9 cellular contexts compared by ENCODE assay signal in the genomic region with DNA sequence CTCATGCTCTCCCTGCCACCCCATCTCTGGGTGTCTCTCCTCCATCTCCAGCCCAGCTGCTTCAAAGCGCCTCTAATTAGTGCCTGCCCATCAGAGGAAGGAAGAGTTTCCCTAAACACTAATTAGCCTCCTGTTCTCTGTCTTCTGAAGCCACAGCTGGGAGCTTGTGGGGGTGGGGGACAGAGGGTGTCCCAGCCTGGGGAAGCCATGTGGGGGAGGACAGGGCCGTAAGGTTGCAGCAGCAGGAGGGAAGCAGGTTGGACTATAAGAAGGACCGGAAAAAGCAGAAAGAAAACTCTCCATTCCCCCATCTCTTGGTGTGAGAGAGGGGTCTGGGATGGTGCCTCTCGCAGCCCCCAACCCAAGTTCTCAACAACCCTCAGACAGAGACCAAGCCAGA. TPM values are rescaled to one million over a fixed set of nuclear protein-coding genes. Genes with fewer than 3 reads are reported as not detected.
A peak's percentile ranks its signal among the peaks of the same experiment; 100 is the strongest.
DNase-seq lines count a peak whose midpoint lies in the region; ATAC-seq, FAIRE-seq and TF ChIP-seq lines count a peak whose summit lies in the region.
"Had no signal": no experiment of that assay in that cellular context is flagged by ENCODE, and none has a peak within 500 bp of the region (broad histone marks: within the 10 kb centered on the region; RNA-seq: fewer than 3 reads in every experiment).

No MANE protein-coding gene starts in this region.

- H3K4me3 ChIP-seq in Karpas-422 (ENCODE audit: low read length) (no peak overlapping the region; the same call in 1 of the 2 replicates), dorsolateral prefrontal cortex (peak overlapping the region in 11 of 59 donors; percentile 2 to 44 (median 22)), skeletal muscle satellite cell (ENCODE audit: low read length) (no peak overlapping the region), stomach (no peak overlapping the region)

- H3K9me2 ChIP-seq in Karpas-422 (replicated peaks; ENCODE audit: insufficient read depth, low read length), result no peaks in the 10 kb centered on the region

- H3K36me3 ChIP-seq in Karpas-422 (ENCODE audit: insufficient read depth, low read length), result no peaks in the 10 kb centered on the region
- no peaks in the 10 kb centered on the region for H3K36me3 ChIP-seq in skeletal muscle satellite cell (ENCODE audit: insufficient read depth, low read length)
- no peaks in the 10 kb centered on the region for H3K36me3 ChIP-seq in stomach

- H3K27ac Mint-ChIP-seq in activated CD8-positive, alpha-beta T cell treated with anti-CD3 and anti-CD28 coated beads, Interleukin-2, amount 10 ng/mL, durations not matched to agents 7 days and 5 days, result peak overlapping the region; percentile 17
- no peak overlapping the region for H3K27ac Mint-ChIP-seq in activated CD8-positive, alpha-beta T cell treated with anti-CD3 and anti-CD28 coated beads for 36 hours

- no peak for ATAC-seq in activated CD8-positive, alpha-beta T cell treated with anti-CD3 and anti-CD28 coated beads, Interleukin-2, amount 10 ng/mL, durations not matched to agents 7 days and 5 days
- ATAC-seq in activated CD8-positive, alpha-beta T cell treated with anti-CD3 and anti-CD28 coated beads for 36 hours, result no peak

- no peak for TF ChIP-seq CTCF in activated CD8-positive, alpha-beta T cell treated with anti-CD3 and anti-CD28 coated beads for 36 hours (IDR thresholded peaks at IDR 0.05)
- no peak for TF ChIP-seq CTCF in dorsolateral prefrontal cortex (IDR thresholded peaks at IDR 0.05 in 54 of 56, conservative IDR thresholded peaks at IDR 0.05 in 2 of 56; ENCODE audit: low read depth in 1 of 56, partially characterized antibody in 56 of 56)
- no peak for TF ChIP-seq CTCF in stomach (IDR thresholded peaks at IDR 0.05)

- peaks cover 45% of the 10 kb centered on the region for H3K4me1 Mint-ChIP-seq in activated CD8-positive, alpha-beta T cell treated with anti-CD3 and anti-CD28 coated beads, Interleukin-2, amount 10 ng/mL, durations not matched to agents 7 days and 5 days (ENCODE audit: low read depth)
- H3K4me1 Mint-ChIP-seq in activated CD8-positive, alpha-beta T cell treated with anti-CD3 and anti-CD28 coated beads for 36 hours (ENCODE audit: low read depth), result peaks cover 40% of the 10 kb centered on the region

- H3K4me2 ChIP-seq in Karpas-422 (ENCODE audit: low read depth, low read length, poor library complexity, severe bottlenecking) (peak overlapping the region; percentile 22), skeletal muscle satellite cell (ENCODE audit: low read length) (peak overlapping the region; percentile 38)

- peak overlapping the region; percentile 36 for H3K4me3 Mint-ChIP-seq in activated CD8-positive, alpha-beta T cell treated with anti-CD3 and anti-CD28 coated beads, Interleukin-2, amount 10 ng/mL, durations not matched to agents 7 days and 5 days
- no peak overlapping the region for H3K4me3 Mint-ChIP-seq in activated CD8-positive, alpha-beta T cell treated with anti-CD3 and anti-CD28 coated beads for 36 hours

- DNase-seq in activated CD8-positive, alpha-beta T cell treated with anti-CD3 and anti-CD28 coated beads, Interleukin-2, amount 10 ng/mL, durations not matched to agents 7 days and 5 days, result no peak
- DNase-seq in activated CD8-positive, alpha-beta T cell treated with anti-CD3 and anti-CD28 coated beads for 36 hours, result no peak
- DNase-seq in Karpas-422 (no peak), dorsolateral prefrontal cortex (no peak), GM12892 (ENCODE audit: insufficient read length) (no peak), stomach (no peak), NCI-H2107 treated with DMSO at 0.1 percent for 48 hours (lab: John Stamatoyannopoulos, UW; ENCODE audit: unreplicated experiment) (no peak)

- peak overlapping the region; percentile 46; the same call in 1 of the 2 replicates for H3K9ac ChIP-seq in Karpas-422 (ENCODE audit: low read length)
- no peak overlapping the region for H3K9ac ChIP-seq in skeletal muscle satellite cell (ENCODE audit: low read depth, low read length)

- no peak overlapping the region for H2AFZ ChIP-seq in Karpas-422 (ENCODE audit: low read length)

- H3K36me3 Mint-ChIP-seq in activated CD8-positive, alpha-beta T cell treated with anti-CD3 and anti-CD28 coated beads, Interleukin-2, amount 10 ng/mL, durations not matched to agents 7 days and 5 days (ENCODE audit: low read depth), result peaks cover 2% of the 10 kb centered on the region
- peaks cover 4% of the 10 kb centered on the region for H3K36me3 Mint-ChIP-seq in activated CD8-positive, alpha-beta T cell treated with anti-CD3 and anti-CD28 coated beads for 36 hours (ENCODE audit: low read depth)

- no peak for TF ChIP-seq POLR2A in GM12892 (IDR thresholded peaks at IDR 0.05; ENCODE audit: low read depth, low read length)
- no peak for TF ChIP-seq POLR2A in stomach (IDR thresholded peaks at IDR 0.05)

- H3K27me3 ChIP-seq in Karpas-422 (ENCODE audit: low read length) (no peaks in the 10 kb centered on the region), dorsolateral prefrontal cortex (peaks cover 0 to 53% (median 7%) of the 10 kb centered on the region in 45 donors), skeletal muscle satellite cell (ENCODE audit: control insufficient read depth, insufficient read depth, low read length) (peaks cover 84% of the 10 kb centered on the region), stomach (peaks cover 21 to 100% (median 89%) of the 10 kb centered on the region in 3 donors)

- intact Hi-C loops in activated CD8-positive, alpha-beta T cell treated with anti-CD3 and anti-CD28 coated beads for 36 hours (cut with micrococcal nuclease), result no loop called here
- intact Hi-C loops in dorsolateral prefrontal cortex (cut with DNase I) (no loop called here), stomach (cut with DNase I; ENCODE audit: low total_unique reads) (no loop called here)

- CTCF ChIA-PET in activated CD8-positive, alpha-beta T cell treated with anti-CD3 and anti-CD28 coated beads, Interleukin-2, amount 10 ng/mL, durations not matched to agents 7 days and 5 days (lab: Charles Lee), result interaction anchor here (1.1 to 3.6 kb wide), 4 partner anchors 10 to 255 kb away, joined by 3 to 28 read pairs (median 4); no protein-coding TSS in a partner anchor
- CTCF ChIA-PET in activated CD8-positive, alpha-beta T cell treated with anti-CD3 and anti-CD28 coated beads for 36 hours (lab: Charles Lee), result interaction anchor here (1.1 to 2.6 kb wide), 5 partner anchors 9 to 38 kb away, joined by 3 to 20 read pairs (median 9); a partner anchor contains a TSS

- H3K27ac ChIP-seq in Karpas-422 (ENCODE audit: low read length) (no peak overlapping the region), dorsolateral prefrontal cortex (peak overlapping the region in 30 of 59 donors; percentile 13 to 83 (median 63)), stomach (no peak overlapping the region)
- H3K27ac ChIP-seq: C4-2B had no signal

- H3K9me3 Mint-ChIP-seq in activated CD8-positive, alpha-beta T cell treated with anti-CD3 and anti-CD28 coated beads, Interleukin-2, amount 10 ng/mL, durations not matched to agents 7 days and 5 days (ENCODE audit: insufficient read depth), result no peaks in the 10 kb centered on the region
- peaks cover 4% of the 10 kb centered on the region for H3K9me3 Mint-ChIP-seq in activated CD8-positive, alpha-beta T cell treated with anti-CD3 and anti-CD28 coated beads for 36 hours

- H3K4me1 ChIP-seq in Karpas-422 (ENCODE audit: low read length) (peaks cover 5% of the 10 kb centered on the region), skeletal muscle satellite cell (ENCODE audit: control insufficient read depth, insufficient read depth, low read length) (peaks cover 9% of the 10 kb centered on the region), stomach (peaks cover 20 to 32% (median 24%) of the 10 kb centered on the region in 4 donors)

- H3K27me3 Mint-ChIP-seq in activated CD8-positive, alpha-beta T cell treated with anti-CD3 and anti-CD28 coated beads, Interleukin-2, amount 10 ng/mL, durations not matched to agents 7 days and 5 days (ENCODE audit: low read depth), result peaks cover 63% of the 10 kb centered on the region
- peaks cover 64% of the 10 kb centered on the region for H3K27me3 Mint-ChIP-seq in activated CD8-positive, alpha-beta T cell treated with anti-CD3 and anti-CD28 coated beads for 36 hours

- 46 to 58% (median 50%) methylated on average over 4 of the region's 4 CpGs for whole genome bisulfite sequencing in stomach, 5 donors

- no peak for TF ChIP-seq EP300 in stomach (IDR thresholded peaks at IDR 0.05)

- H3K79me2 ChIP-seq in Karpas-422 (ENCODE audit: low read length), result no peaks in the 10 kb centered on the region

- no peaks in the 10 kb centered on the region for H4K20me1 ChIP-seq in Karpas-422 (ENCODE audit: insufficient read depth, low read depth, low read length)

- H3K9me3 ChIP-seq in Karpas-422 (ENCODE audit: low read length), result no peaks in the 10 kb centered on the region
- H3K9me3 ChIP-seq in skeletal muscle satellite cell (replicated peaks; ENCODE audit: low read length), result no peaks in the 10 kb centered on the region
- peaks cover 0 to 8% (median 2%) of the 10 kb centered on the region in 4 donors for H3K9me3 ChIP-seq in stomach

- FAIRE-seq in GM12892 (lab: Jason Lieb, UNC), result no peak

- POLR2A ChIA-PET in activated CD8-positive, alpha-beta T cell treated with anti-CD3 and anti-CD28 coated beads, Interleukin-2, amount 10 ng/mL, durations not matched to agents 7 days and 5 days (lab: Charles Lee), result interaction anchor here (0.9 kb wide), 1 partner anchor 165 kb away, joined by 3 read pairs; no protein-coding TSS in a partner anchor
- POLR2A ChIA-PET in activated CD8-positive, alpha-beta T cell treated with anti-CD3 and anti-CD28 coated beads for 36 hours (lab: Charles Lee), result no interaction called here

RNA-seq across cellular contexts. Expression of a gene that starts 26.2 kb away (rescaled TPM):
- under 1 TPM; 0.05 to 0.44 TPM for total RNA-seq in activated CD8-positive, alpha-beta T cell treated with anti-CD3 and anti-CD28 coated beads, Interleukin-2, amount 10 ng/mL, durations not matched to agents 7 days and 5 days
- total RNA-seq in activated CD8-positive, alpha-beta T cell treated with anti-CD3 and anti-CD28 coated beads for 36 hours, result under 1 TPM; 0.18 to 0.43 TPM
- 0.22 TPM in 1 of 2 replicates, not detected in the other for total RNA-seq in Karpas-422 (2014; rRNA removed; shearing (Covaris generic); ENCODE audit: low replicate concordance)
- total RNA-seq in dorsolateral prefrontal cortex (100 to 1,000 TPM in 69 of 120 experiments, 10 to 100 TPM in 51; 22.2 to 179 (median 105) TPM), stomach (10 to 100 TPM in 1 of 5 donors, 1 to 10 TPM in 3, under 1 TPM in 1; 0.73 to 17.9 (median 6.4) TPM)
- under 0.01 TPM in 1 of 2 replicates, not detected in the other for total RNA-seq in skeletal muscle satellite cell (2012; rRNA removed)
- polyA plus RNA-seq in GM12892 (2012; ENCODE audit: missing spikeins), result 0.04 TPM
- under 1 TPM; 0.12 to 0.60 (median 0.46) TPM for polyA plus RNA-seq in stomach

RNA-seq across cellular contexts. Expression of a gene that starts 26.2 kb away (rescaled TPM):
- total RNA-seq in activated CD8-positive, alpha-beta T cell treated with anti-CD3 and anti-CD28 coated beads, Interleukin-2, amount 10 ng/mL, durations not matched to agents 7 days and 5 days, result not detected
- total RNA-seq in activated CD8-positive, alpha-beta T cell treated with anti-CD3 and anti-CD28 coated beads for 36 hours, result not detected
- 3.3 and 11.2 TPM in 2 replicates for total RNA-seq in Karpas-422 (2014; rRNA removed; shearing (Covaris generic); ENCODE audit: low replicate concordance)
- total RNA-seq in dorsolateral prefrontal cortex (100 to 1,000 TPM in 12 of 120 experiments, 10 to 100 TPM in 108; 26.3 to 120 (median 70.9) TPM), stomach (10 to 100 TPM in 3 of 5 donors, 1 to 10 TPM in 2; 3.1 to 18.2 (median 10.5) TPM)
- 39.0 and 40.8 TPM in 2 replicates for total RNA-seq in skeletal muscle satellite cell (2012; rRNA removed)
- not detected for polyA plus RNA-seq in GM12892 (2012; ENCODE audit: missing spikeins)
- polyA plus RNA-seq in stomach, result 10 to 100 TPM; 11.9 to 16.7 (median 15.3) TPM

RNA-seq across cellular contexts. Expression of a gene that starts 38.5 kb away (rescaled TPM):
- total RNA-seq in activated CD8-positive, alpha-beta T cell treated with anti-CD3 and anti-CD28 coated beads, Interleukin-2, amount 10 ng/mL, durations not matched to agents 7 days and 5 days, result 10 to 100 TPM; 12.6 to 13.0 TPM
- total RNA-seq in activated CD8-positive, alpha-beta T cell treated with anti-CD3 and anti-CD28 coated beads for 36 hours, result 10 to 100 TPM; 10.4 to 11.0 TPM
- total RNA-seq in Karpas-422 (2014; rRNA removed; shearing (Covaris generic); ENCODE audit: low replicate concordance), result 6.2 and 11.1 TPM in 2 replicates
- total RNA-seq in dorsolateral prefrontal cortex (10 to 100 TPM in 119 of 120 experiments, 1 to 10 TPM in 1; 9.5 to 40.3 (median 18.4) TPM), stomach (10 to 100 TPM in 3 of 5 donors, 1 to 10 TPM in 2; 3.2 to 28.0 (median 18.3) TPM)
- total RNA-seq in skeletal muscle satellite cell (2012; rRNA removed), result 3.0 and 3.1 TPM in 2 replicates
- polyA plus RNA-seq in GM12892 (2012; ENCODE audit: missing spikeins), result 8.5 TPM
- polyA plus RNA-seq in stomach, result 10 to 100 TPM in 2 of 3 donors, 1 to 10 TPM in 1; 6.4 to 23.4 (median 21.5) TPM

Comparison
In these comparisons a context has a peak if more than half of its experiments do, and no peak if none do; other contexts are left out.
1. H3K27ac ChIP-seq: peak in dorsolateral prefrontal cortex (30 of 59); none in Karpas-422 (single experiment) and stomach (0 of 5).